Comparison of ENCODE assay signal across 30 cellular contexts in the genomic region with DNA sequence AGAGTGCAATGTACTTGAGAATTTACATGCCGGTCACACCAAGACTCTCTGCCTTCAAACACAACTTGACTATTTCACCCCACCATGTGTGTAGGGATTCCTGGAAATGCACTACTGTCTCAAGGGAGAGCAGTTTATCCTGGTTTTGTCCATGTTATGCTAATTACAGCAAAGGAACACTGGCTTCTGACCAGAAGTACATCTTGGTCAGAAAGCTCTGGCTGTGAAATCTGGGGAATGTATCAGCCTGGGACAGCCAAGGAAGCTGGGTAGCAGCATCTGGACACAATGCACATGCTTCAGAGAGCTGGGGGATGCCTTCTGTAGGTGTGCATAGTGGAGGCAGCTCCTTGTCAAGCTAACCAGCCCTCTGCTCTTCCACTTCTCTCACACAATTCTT.
"Had no signal": no experiment of that assay in that cellular context is flagged by ENCODE, and none has a peak within 500 bp of the region (broad histone marks: within the 10 kb centered on the region; RNA-seq: fewer than 3 reads in every experiment).

No MANE protein-coding gene starts in this region.

- DNase-seq: colonic mucosa; effector CD8-positive, alpha-beta T cell; endodermal cell; hypothalamus; immature natural killer cell; islet precursor cell; kidney glomerular epithelial cell; left ventricle myocardium superior; lower lobe of right lung; naive thymus-derived CD8-positive, alpha-beta T cell; nephron progenitor cell; occipital lobe; ovary; posterior cingulate gyrus; psoas muscle; right cardiac atrium; small intestine; stimulated activated CD4-positive, alpha-beta T cell treated with anti-CD3 and anti-CD28 coated beads, Interleukin-12 subunit alpha, Interleukin-12 subunit beta, amount 100 ng/mL, for 4 hours; stimulated activated CD4-positive, alpha-beta T cell treated with anti-CD3 and anti-CD28 coated beads, Interleukin-1b, Interleukin-23, amount 100 ng/mL, for 48 hours; stimulated activated CD4-positive, alpha-beta T cell treated with anti-CD3 and anti-CD28 coated beads, Interleukin-4, amount 100 ng/mL, for 1 hour; stimulated activated CD8-positive, alpha-beta memory T cell treated with anti-CD3 and anti-CD28 coated beads, Interleukin-4, amount 100 ng/mL, for 48 hours; stimulated activated naive CD4-positive, alpha-beta T cell; stimulated activated naive CD8-positive, alpha-beta T cell treated with anti-CD3 and anti-CD28 coated beads, Interleukin-15, amount 100 ng/mL, for 72 hours; thyroid gland; trophoblast cell had no signal

- H3K4me1 ChIP-seq: colonic mucosa, lower lobe of right lung, psoas muscle, suprapubic skin, thyroid gland had no signal

- H3K27me3 ChIP-seq: colonic mucosa, ovary, suprapubic skin, thyroid gland had no signal

- H3K27ac Mint-ChIP-seq: dendritic cell treated with granulocyte-macrophage colony-stimulating factor and Interleukin-4, amounts not matched to agents 40 ng/mL and 50 ng/mL, for 4 days; endodermal cell; immature natural killer cell; naive thymus-derived CD8-positive, alpha-beta T cell; nephron progenitor cell; stimulated activated naive CD8-positive, alpha-beta T cell treated with anti-CD3 and anti-CD28 coated beads, Interleukin-15, amount 100 ng/mL, for 72 hours had no signal

- H3K9me3 ChIP-seq: colonic mucosa, lower lobe of right lung, ovary, psoas muscle, suprapubic skin, thyroid gland had no signal

- FAIRE-seq: frontal cortex, small intestine had no signal

- H3K4me3 Mint-ChIP-seq: dendritic cell treated with granulocyte-macrophage colony-stimulating factor and Interleukin-4, amounts not matched to agents 40 ng/mL and 50 ng/mL, for 4 days; endodermal cell; immature natural killer cell; naive thymus-derived CD8-positive, alpha-beta T cell; nephron progenitor cell; stimulated activated naive CD8-positive, alpha-beta T cell treated with anti-CD3 and anti-CD28 coated beads, Interleukin-15, amount 100 ng/mL, for 72 hours had no signal

- ATAC-seq: esophagus mucosa; left ventricle myocardium superior; lower lobe of right lung; naive thymus-derived CD8-positive, alpha-beta T cell; psoas muscle; right cardiac atrium; stimulated activated naive CD8-positive, alpha-beta T cell treated with anti-CD3 and anti-CD28 coated beads, Interleukin-15, amount 100 ng/mL, for 72 hours had no signal

- H3K36me3 Mint-ChIP-seq: immature natural killer cell; naive thymus-derived CD8-positive, alpha-beta T cell had no signal

- H3K27ac ChIP-seq: colonic mucosa, epithelial cell of prostate, lower lobe of right lung, ovary, psoas muscle, suprapubic skin, thyroid gland had no signal

- H3K27me3 Mint-ChIP-seq: naive thymus-derived CD8-positive, alpha-beta T cell; stimulated activated naive CD8-positive, alpha-beta T cell treated with anti-CD3 and anti-CD28 coated beads, Interleukin-15, amount 100 ng/mL, for 72 hours had no signal

- H3K9me3 Mint-ChIP-seq: dendritic cell treated with granulocyte-macrophage colony-stimulating factor and Interleukin-4, amounts not matched to agents 40 ng/mL and 50 ng/mL, for 4 days; endodermal cell; nephron progenitor cell had no signal

- H3K36me3 ChIP-seq: colonic mucosa, lower lobe of right lung, ovary, suprapubic skin, thyroid gland had no signal

- H3K4me1 Mint-ChIP-seq: endodermal cell; immature natural killer cell; naive thymus-derived CD8-positive, alpha-beta T cell; nephron progenitor cell; stimulated activated naive CD8-positive, alpha-beta T cell treated with anti-CD3 and anti-CD28 coated beads, Interleukin-15, amount 100 ng/mL, for 72 hours had no signal

- H3K4me3 ChIP-seq: colonic mucosa, lower lobe of right lung, ovary, psoas muscle, suprapubic skin, thyroid gland had no signal
